Comparison of ENCODE assay signal across 1 cellular context in genomic region chr6:149746147-149746946, GRCh38.
TF ChIP-seq lines count a peak whose summit lies in the region.

Gene NUP43, minus strand, starts transcription at chr6:149746529. Its CDS starts 34 bp downstream, at chr6:149746495.

TF ChIP-seq in HepG2, 621 proteins besides CTCF, POLR2A, EP300 and RAD21 (continued from another document and continues in another):
- TF ChIP-seq ZFP41 (CRISPR knock-in tag; IDR thresholded peaks at IDR 0.05; ENCODE audit: borderline replicate concordance): no peak
- TF ChIP-seq NR3C1 (CRISPR knock-in tag; IDR thresholded peaks at IDR 0.05): no peak
- TF ChIP-seq ZNF205 (CRISPR knock-in tag; IDR thresholded peaks at IDR 0.05): peak; percentile 76
- TF ChIP-seq ZNF180 (CRISPR knock-in tag; IDR thresholded peaks at IDR 0.05; ENCODE audit: borderline replicate concordance, low read depth): no peak
- TF ChIP-seq ZNF337 (CRISPR knock-in tag; IDR thresholded peaks at IDR 0.05; ENCODE audit: borderline replicate concordance, low read depth): peak; percentile 92
- no peak for TF ChIP-seq SP2 (CRISPR knock-in tag; IDR thresholded peaks at IDR 0.05)
- TF ChIP-seq SKIL (CRISPR knock-in tag; IDR thresholded peaks at IDR 0.05; ENCODE audit: borderline replicate concordance): no peak
- peak; percentile 59; the same call in 1 of the 2 replicates for TF ChIP-seq WIZ (CRISPR knock-in tag; IDR thresholded peaks at IDR 0.05)
- TF ChIP-seq NCOA5 (CRISPR knock-in tag; IDR thresholded peaks at IDR 0.05): no peak
- no peak for TF ChIP-seq ZNF558 (CRISPR knock-in tag; IDR thresholded peaks at IDR 0.05; ENCODE audit: borderline replicate concordance)
- peak; percentile 84; the same call in 1 of the 2 replicates for TF ChIP-seq ZNF616 (CRISPR knock-in tag; IDR thresholded peaks at IDR 0.05; ENCODE audit: low read depth)
- no peak for TF ChIP-seq ZNF780A (CRISPR knock-in tag; IDR thresholded peaks at IDR 0.05)
- no peak for TF ChIP-seq ADNP (CRISPR knock-in tag; IDR thresholded peaks at IDR 0.05)
- TF ChIP-seq FOXP1 (IDR thresholded peaks at IDR 0.05): no peak
- TF ChIP-seq FOXP1 (CRISPR knock-in tag; IDR thresholded peaks at IDR 0.05): peak; percentile 39
- peak; percentile 57 for TF ChIP-seq NAIF1 (CRISPR knock-in tag; IDR thresholded peaks at IDR 0.05; ENCODE audit: borderline replicate concordance)
- TF ChIP-seq ZNF33A (CRISPR knock-in tag; IDR thresholded peaks at IDR 0.05; ENCODE audit: borderline replicate concordance): no peak
- peak; percentile 86 for TF ChIP-seq ZNF136 (CRISPR knock-in tag; IDR thresholded peaks at IDR 0.05; ENCODE audit: low read depth)
- no peak for TF ChIP-seq IRF1 (CRISPR knock-in tag; IDR thresholded peaks at IDR 0.05; ENCODE audit: low read depth)
- peak; percentile 94 for TF ChIP-seq PHF8 (CRISPR knock-in tag; IDR thresholded peaks at IDR 0.05)
- no peak for TF ChIP-seq CAMTA2 (CRISPR knock-in tag; IDR thresholded peaks at IDR 0.05; ENCODE audit: borderline replicate concordance)
- peak; percentile 65 for TF ChIP-seq NR2F6 (IDR thresholded peaks at IDR 0.05)
- peak; percentile 57 for TF ChIP-seq NR2F6 (CRISPR knock-in tag; IDR thresholded peaks at IDR 0.05)
- no peak for TF ChIP-seq SIX4 (CRISPR knock-in tag; IDR thresholded peaks at IDR 0.05)
- peak; percentile 70 for TF ChIP-seq PATZ1 (CRISPR knock-in tag; IDR thresholded peaks at IDR 0.05)
- TF ChIP-seq STAT6 (CRISPR knock-in tag; IDR thresholded peaks at IDR 0.05; ENCODE audit: borderline replicate concordance): no peak
- TF ChIP-seq SAFB2 (CRISPR knock-in tag; IDR thresholded peaks at IDR 0.05; ENCODE audit: borderline replicate concordance, low read depth): 0 out of 2 replicates have a peak, but pooled peaks have one; percentile 82
- no peak for TF ChIP-seq RFX3 (CRISPR knock-in tag; IDR thresholded peaks at IDR 0.05)
- TF ChIP-seq FOXO4 (CRISPR knock-in tag; conservative IDR thresholded peaks at IDR 0.05): no peak
- peak; percentile 71 for TF ChIP-seq ARID5B (CRISPR knock-in tag; IDR thresholded peaks at IDR 0.05)
- 0 out of 2 replicates have a peak, but pooled peaks have one; percentile 18 for TF ChIP-seq ZNF121 (CRISPR knock-in tag; IDR thresholded peaks at IDR 0.05)
- TF ChIP-seq LRRFIP1 (CRISPR knock-in tag; conservative IDR thresholded peaks at IDR 0.05): no peak
- TF ChIP-seq ZNF776 (CRISPR knock-in tag; IDR thresholded peaks at IDR 0.05): no peak
- no peak for TF ChIP-seq ISL2 (CRISPR knock-in tag; IDR thresholded peaks at IDR 0.05)
- TF ChIP-seq ZNF367 (CRISPR knock-in tag; IDR thresholded peaks at IDR 0.05; ENCODE audit: borderline replicate concordance): no peak
- no peak for TF ChIP-seq ZKSCAN1 (IDR thresholded peaks at IDR 0.05; ENCODE audit: low read length)
- no peak for TF ChIP-seq HIC2 (CRISPR knock-in tag; IDR thresholded peaks at IDR 0.05; ENCODE audit: low read depth)
- TF ChIP-seq ZNF546 (CRISPR knock-in tag; conservative IDR thresholded peaks at IDR 0.05): 0 out of 2 replicates have a peak, but pooled peaks have one; percentile 61
- TF ChIP-seq ZMAT5 (CRISPR knock-in tag; IDR thresholded peaks at IDR 0.05; ENCODE audit: borderline replicate concordance, low read depth): no peak
- 0 out of 2 replicates have a peak, but pooled peaks have one; percentile 74 for TF ChIP-seq HBP1 (CRISPR knock-in tag; IDR thresholded peaks at IDR 0.05; ENCODE audit: low read depth)
- TF ChIP-seq GTF3A (CRISPR knock-in tag; conservative IDR thresholded peaks at IDR 0.05): no peak
- TF ChIP-seq ZNF256 (CRISPR knock-in tag; conservative IDR thresholded peaks at IDR 0.05): peak; percentile 25; the same call in 1 of the 2 replicates
- peak; percentile 79 for TF ChIP-seq GATAD2A (CRISPR knock-in tag; IDR thresholded peaks at IDR 0.05)
